In the genomic region with DNA sequence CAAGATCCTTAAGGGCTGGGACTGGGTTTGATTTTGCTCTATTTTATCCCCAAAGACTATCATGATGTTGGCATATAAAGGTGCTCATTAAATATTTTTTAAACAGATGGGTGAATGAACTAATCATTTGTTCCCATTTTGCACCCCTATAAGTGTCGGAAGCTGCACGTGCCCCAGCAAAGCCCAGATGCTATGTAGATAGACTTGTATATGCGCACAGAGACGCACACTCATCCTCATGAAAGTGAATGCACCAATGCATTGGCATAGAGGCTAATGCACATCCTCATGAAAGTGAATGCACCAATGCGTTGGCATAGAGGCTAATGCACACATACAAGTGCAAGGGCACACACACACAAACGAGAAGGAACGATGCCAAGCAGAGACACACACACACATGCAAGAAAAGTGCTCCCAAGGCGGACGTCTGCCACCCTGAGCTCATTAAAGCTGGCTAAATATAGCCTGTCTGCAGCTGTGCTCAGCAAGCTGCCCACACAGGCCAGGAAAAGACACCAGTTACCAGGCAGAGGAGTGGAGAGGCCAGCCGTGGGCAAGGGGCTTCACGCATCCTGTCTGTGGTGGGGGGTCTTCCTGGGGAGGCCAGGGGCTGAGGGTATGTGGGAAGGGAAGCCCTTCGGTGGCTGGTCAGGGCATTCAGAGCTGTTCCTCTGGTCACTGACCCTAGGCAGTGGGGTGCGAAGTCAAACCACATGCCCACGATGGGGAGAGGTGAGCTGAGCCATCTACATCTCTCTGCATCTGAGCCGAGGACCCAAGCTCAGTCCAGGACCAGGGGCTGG, we compare ENCODE assay signal across 11 cellular contexts. TPM values are rescaled to one million over a fixed set of nuclear protein-coding genes. Genes with fewer than 3 reads are reported as not detected.
A peak's percentile ranks its signal among the peaks of the same experiment; 100 is the strongest.
DNase-seq lines count a peak whose midpoint lies in the region; ATAC-seq and TF ChIP-seq lines count a peak whose summit lies in the region.
"Had no signal": no experiment of that assay in that cellular context is flagged by ENCODE, and none has a peak within 500 bp of the region (broad histone marks: within the 10 kb centered on the region; RNA-seq: fewer than 3 reads in every experiment).

No MANE protein-coding gene starts in this region.

- peaks cover 5% of the 10 kb centered on the region for H3K27me3 ChIP-seq in lower lobe of right lung (ENCODE audit: low read depth)

- no peaks in the 10 kb centered on the region for H3K4me1 ChIP-seq in lower lobe of right lung

- no peak overlapping the region for H3K4me3 ChIP-seq in lower lobe of right lung

- H3K4me3 Mint-ChIP-seq in natural killer cell (no peak overlapping the region), activated B cell treated with CpG ODN at 0.5 μM for 24 hours (peak overlapping the region; percentile 36)
- H3K4me3 Mint-ChIP-seq in natural killer cell treated with Interleukin-12 subunit alpha and Interleukin-12 subunit beta and Interleukin-15 and Interleukin-18, amount 100 ng/mL, for 72 hours: no peak overlapping the region
- H3K4me3 Mint-ChIP-seq in activated T-helper 1 cell treated with anti-CD3 and anti-CD28 coated beads, Interleukin-12 subunit alpha, Interleukin-12 subunit beta, Interleukin-2, Interleukin-4 antibody, amounts not matched to agents 30 ng/mL and 10 ng/mL and 1 ng/mL, durations not matched to agents 14 hours and 24 hours and 36 hours: no peak overlapping the region

- H3K9me3 Mint-ChIP-seq in natural killer cell (no peaks in the 10 kb centered on the region), activated B cell treated with CpG ODN at 0.5 μM for 24 hours (no peaks in the 10 kb centered on the region)
- no peaks in the 10 kb centered on the region for H3K9me3 Mint-ChIP-seq in natural killer cell treated with Interleukin-12 subunit alpha and Interleukin-12 subunit beta and Interleukin-15 and Interleukin-18, amount 100 ng/mL, for 72 hours
- no peaks in the 10 kb centered on the region for H3K9me3 Mint-ChIP-seq in activated T-helper 1 cell treated with anti-CD3 and anti-CD28 coated beads, Interleukin-12 subunit alpha, Interleukin-12 subunit beta, Interleukin-2, Interleukin-4 antibody, amounts not matched to agents 30 ng/mL and 10 ng/mL and 1 ng/mL, durations not matched to agents 14 hours and 24 hours and 36 hours

- CTCF ChIA-PET in activated B cell treated with CpG ODN at 0.5 μM for 24 hours (lab: Charles Lee): interaction anchor here (1.2 kb wide), 1 partner anchor 205 kb away, joined by 4 read pairs; no protein-coding TSS in a partner anchor

- DNase-seq in natural killer cell (peak; percentile 2), activated B cell treated with CpG ODN at 0.5 μM for 24 hours (no peak), lower lobe of right lung (peak; percentile 13), D341Med (ENCODE audit: low spot score) (no peak)
- DNase-seq in natural killer cell treated with Interleukin-12 subunit alpha and Interleukin-12 subunit beta and Interleukin-15 and Interleukin-18, amount 100 ng/mL, for 72 hours (ENCODE audit: low spot score): no peak
- no peak for DNase-seq in activated T-helper 1 cell treated with anti-CD3 and anti-CD28 coated beads, Interleukin-12 subunit alpha, Interleukin-12 subunit beta, Interleukin-2, Interleukin-4 antibody, amounts not matched to agents 30 ng/mL and 10 ng/mL and 1 ng/mL, durations not matched to agents 14 hours and 24 hours and 36 hours (ENCODE audit: low spot score)
- DNase-seq: C1 segment of cervical spinal cord; midbrain; stimulated activated CD4-positive, alpha-beta T cell treated with anti-CD3 and anti-CD28 coated beads, Interleukin-12 subunit alpha, Interleukin-12 subunit beta, amount 100 ng/mL, for 4 hours had no signal

- POLR2A ChIA-PET in activated B cell treated with CpG ODN at 0.5 μM for 24 hours (lab: Charles Lee): no interaction called here

- H3K36me3 ChIP-seq in lower lobe of right lung: no peaks in the 10 kb centered on the region

- ATAC-seq in natural killer cell (no peak), activated B cell treated with CpG ODN at 0.5 μM for 24 hours (ENCODE audit: low read depth) (no peak), lower lobe of right lung (no peak), GM19463 (IDR thresholded peaks at IDR 0.05; ENCODE audit: unreplicated experiment) (no peak), HG02798 (IDR thresholded peaks at IDR 0.05; ENCODE audit: poor library complexity, unreplicated experiment) (no peak)
- ATAC-seq in natural killer cell treated with Interleukin-12 subunit alpha and Interleukin-12 subunit beta and Interleukin-15 and Interleukin-18, amount 100 ng/mL, for 72 hours: no peak

- intact Hi-C loops in natural killer cell (cut with micrococcal nuclease) (no loop called here), activated B cell treated with CpG ODN at 0.5 μM for 24 hours (cut with micrococcal nuclease) (no loop called here), lower lobe of right lung (cut with DNase I) (no loop called here)
- intact Hi-C loops in activated T-helper 1 cell treated with anti-CD3 and anti-CD28 coated beads, Interleukin-12 subunit alpha, Interleukin-12 subunit beta, Interleukin-2, Interleukin-4 antibody, amounts not matched to agents 30 ng/mL and 10 ng/mL and 1 ng/mL, durations not matched to agents 14 hours and 24 hours and 36 hours (cut with micrococcal nuclease): no loop called here

- H3K36me3 Mint-ChIP-seq in natural killer cell: no peaks in the 10 kb centered on the region
- H3K36me3 Mint-ChIP-seq in natural killer cell treated with Interleukin-12 subunit alpha and Interleukin-12 subunit beta and Interleukin-15 and Interleukin-18, amount 100 ng/mL, for 72 hours: no peaks in the 10 kb centered on the region
- H3K36me3 Mint-ChIP-seq in activated B cell treated with CpG ODN at 0.5 μM for 24 hours (ENCODE audit: low read depth): no peaks in the 10 kb centered on the region
- no peaks in the 10 kb centered on the region for H3K36me3 Mint-ChIP-seq in activated T-helper 1 cell treated with anti-CD3 and anti-CD28 coated beads, Interleukin-12 subunit alpha, Interleukin-12 subunit beta, Interleukin-2, Interleukin-4 antibody, amounts not matched to agents 30 ng/mL and 10 ng/mL and 1 ng/mL, durations not matched to agents 14 hours and 24 hours and 36 hours (ENCODE audit: low read depth)

- no peaks in the 10 kb centered on the region for H3K9me3 ChIP-seq in lower lobe of right lung

- peaks cover 27 to 32% of the 10 kb centered on the region in 2 donors for H3K27me3 Mint-ChIP-seq in natural killer cell (ENCODE audit: low read depth in 2 of 2)
- H3K27me3 Mint-ChIP-seq in natural killer cell treated with Interleukin-12 subunit alpha and Interleukin-12 subunit beta and Interleukin-15 and Interleukin-18, amount 100 ng/mL, for 72 hours: peaks cover 17 to 28% of the 10 kb centered on the region in 2 donors
- H3K27me3 Mint-ChIP-seq in activated B cell treated with CpG ODN at 0.5 μM for 24 hours: peaks cover 6% of the 10 kb centered on the region
- H3K27me3 Mint-ChIP-seq in activated T-helper 1 cell treated with anti-CD3 and anti-CD28 coated beads, Interleukin-12 subunit alpha, Interleukin-12 subunit beta, Interleukin-2, Interleukin-4 antibody, amounts not matched to agents 30 ng/mL and 10 ng/mL and 1 ng/mL, durations not matched to agents 14 hours and 24 hours and 36 hours (ENCODE audit: insufficient read depth): peaks cover 10% of the 10 kb centered on the region

- peaks cover 8 to 14% of the 10 kb centered on the region in 2 donors for H3K4me1 Mint-ChIP-seq in natural killer cell
- peaks cover 5 to 9% of the 10 kb centered on the region in 2 donors for H3K4me1 Mint-ChIP-seq in natural killer cell treated with Interleukin-12 subunit alpha and Interleukin-12 subunit beta and Interleukin-15 and Interleukin-18, amount 100 ng/mL, for 72 hours (ENCODE audit: low read depth in 2 of 2)
- peaks cover 20% of the 10 kb centered on the region for H3K4me1 Mint-ChIP-seq in activated B cell treated with CpG ODN at 0.5 μM for 24 hours
- peaks cover 19% of the 10 kb centered on the region for H3K4me1 Mint-ChIP-seq in activated T-helper 1 cell treated with anti-CD3 and anti-CD28 coated beads, Interleukin-12 subunit alpha, Interleukin-12 subunit beta, Interleukin-2, Interleukin-4 antibody, amounts not matched to agents 30 ng/mL and 10 ng/mL and 1 ng/mL, durations not matched to agents 14 hours and 24 hours and 36 hours (ENCODE audit: low read depth)

- no peak for TF ChIP-seq CTCF in natural killer cell (IDR thresholded peaks at IDR 0.05)
- TF ChIP-seq CTCF in activated B cell treated with CpG ODN at 0.5 μM for 24 hours (IDR thresholded peaks at IDR 0.05): no peak
- no peak for TF ChIP-seq CTCF in lower lobe of right lung (IDR thresholded peaks at IDR 0.05)

- H3K27ac Mint-ChIP-seq in natural killer cell (no peak overlapping the region), activated B cell treated with CpG ODN at 0.5 μM for 24 hours (no peak overlapping the region)
- no peak overlapping the region for H3K27ac Mint-ChIP-seq in natural killer cell treated with Interleukin-12 subunit alpha and Interleukin-12 subunit beta and Interleukin-15 and Interleukin-18, amount 100 ng/mL, for 72 hours
- no peak overlapping the region for H3K27ac Mint-ChIP-seq in activated T-helper 1 cell treated with anti-CD3 and anti-CD28 coated beads, Interleukin-12 subunit alpha, Interleukin-12 subunit beta, Interleukin-2, Interleukin-4 antibody, amounts not matched to agents 30 ng/mL and 10 ng/mL and 1 ng/mL, durations not matched to agents 14 hours and 24 hours and 36 hours

- H3K27ac ChIP-seq in lower lobe of right lung: no peak overlapping the region

RNA-seq across cellular contexts. Expression of gene PIMREG, which starts 52.6 kb away (rescaled TPM):
- total RNA-seq in natural killer cell: 1 to 10 TPM in 1 of 3 donors, under 1 TPM in 2; 0.73 to 1.4 (median 0.78) TPM
- 1 to 10 TPM; 3.9 to 9.2 TPM for total RNA-seq in natural killer cell treated with Interleukin-12 subunit alpha and Interleukin-12 subunit beta and Interleukin-15 and Interleukin-18, amount 100 ng/mL, for 72 hours
- 0.27 and 0.69 TPM in 2 replicates for total RNA-seq in activated B cell treated with CpG ODN at 0.5 μM for 24 hours
- 0.62 TPM for total RNA-seq in lower lobe of right lung
- total RNA-seq in activated T-helper 1 cell treated with anti-CD3 and anti-CD28 coated beads, Interleukin-12 subunit alpha, Interleukin-12 subunit beta, Interleukin-2, Interleukin-4 antibody, amounts not matched to agents 30 ng/mL and 10 ng/mL and 1 ng/mL, durations not matched to agents 14 hours and 24 hours and 36 hours: 6.8 and 8.0 TPM in 2 replicates

RNA-seq across cellular contexts. Expression of gene PITPNM3, which starts 59.5 kb away (rescaled TPM):
- total RNA-seq in natural killer cell (under 1 TPM; 0.42 to 0.75 (median 0.50) TPM), activated B cell treated with CpG ODN at 0.5 μM for 24 hours (0.69 and 1.1 TPM in 2 replicates), lower lobe of right lung (12.3 TPM)
- under 1 TPM; 0.59 to 0.84 TPM for total RNA-seq in natural killer cell treated with Interleukin-12 subunit alpha and Interleukin-12 subunit beta and Interleukin-15 and Interleukin-18, amount 100 ng/mL, for 72 hours
- 0.65 and 0.81 TPM in 2 replicates for total RNA-seq in activated T-helper 1 cell treated with anti-CD3 and anti-CD28 coated beads, Interleukin-12 subunit alpha, Interleukin-12 subunit beta, Interleukin-2, Interleukin-4 antibody, amounts not matched to agents 30 ng/mL and 10 ng/mL and 1 ng/mL, durations not matched to agents 14 hours and 24 hours and 36 hours

Comparison
In these comparisons a context has a peak if more than half of its experiments do, and no peak if none do; other contexts are left out.
1. DNase-seq: peak in natural killer cell (single experiment) and lower lobe of right lung (single experiment); none in natural killer cell treated with Interleukin-12 subunit alpha and Interleukin-12 subunit beta and Interleukin-15 and Interleukin-18, amount 100 ng/mL, for 72 hours (single experiment), activated B cell treated with CpG ODN at 0.5 μM for 24 hours (single experiment), D341Med (single experiment) and activated T-helper 1 cell treated with anti-CD3 and anti-CD28 coated beads, Interleukin-12 subunit alpha, Interleukin-12 subunit beta, Interleukin-2, Interleukin-4 antibody, amounts not matched to agents 30 ng/mL and 10 ng/mL and 1 ng/mL, durations not matched to agents 14 hours and 24 hours and 36 hours (single experiment).